In genomic region chr19:5148794-5149190, GRCh38 we compare ENCODE assay signal across 16 cellular contexts.
DNase-seq lines count a peak whose midpoint lies in the region; ATAC-seq and TF ChIP-seq lines count a peak whose summit lies in the region.
"Had no signal": no experiment of that assay in that cellular context is flagged by ENCODE, and none has a peak within 500 bp of the region (broad histone marks: within the 10 kb centered on the region; RNA-seq: fewer than 3 reads in every experiment).

No MANE protein-coding gene starts in this region.

- H3K9me3 Mint-ChIP-seq in osteocyte (ENCODE audit: unreplicated experiment) (no peaks in the 10 kb centered on the region), T-cell (no peaks in the 10 kb centered on the region)
- H3K9me3 Mint-ChIP-seq: activated CD4-positive, alpha-beta memory T cell treated with anti-CD3 and anti-CD28 coated beads, Interleukin-2, amount 10 ng/mL, durations not matched to agents 7 days and 5 days; activated naive CD4-positive, alpha-beta T cell treated with anti-CD3 and anti-CD28 coated beads, Interleukin-2, amount 50 U/mL, for 72 hours; neural progenitor cell; T-helper 1 cell treated with Interleukin-12 subunit alpha and Interleukin-12 subunit beta and Interleukin-4 antibody, amounts not matched to agents 30 μg/mL and 1 μg/mL, for 36 hours had no signal

- no peaks in the 10 kb centered on the region for H3K27me3 Mint-ChIP-seq in osteocyte (ENCODE audit: unreplicated experiment)
- H3K27me3 Mint-ChIP-seq in T-cell, result no peaks in the 10 kb centered on the region
- H3K27me3 Mint-ChIP-seq: activated CD4-positive, alpha-beta memory T cell treated with anti-CD3 and anti-CD28 coated beads, Interleukin-2, amount 10 ng/mL, durations not matched to agents 7 days and 5 days had no signal

- H3K4me1 ChIP-seq in heart left ventricle (peaks cover 0 to under 1% (median 0%) of the 10 kb centered on the region in 12 donors), right cardiac atrium (ENCODE audit: control insufficient read depth, insufficient read depth, low read length) (no peaks in the 10 kb centered on the region), left ventricle myocardium inferior (no peaks in the 10 kb centered on the region)
- H3K4me1 ChIP-seq: SJCRH30, vagina had no signal

- ATAC-seq in heart left ventricle (no peak), right cardiac atrium (no peak), T-cell (replicated peaks in 1 of 4) (no peak)
- ATAC-seq: activated naive CD4-positive, alpha-beta T cell treated with anti-CD3 and anti-CD28 coated beads, Interleukin-2, amount 50 U/mL, for 72 hours had no signal

- H3K4me3 Mint-ChIP-seq in osteocyte (ENCODE audit: unreplicated experiment) (no peak overlapping the region), T-cell (no peak overlapping the region)
- H3K4me3 Mint-ChIP-seq: activated CD4-positive, alpha-beta memory T cell treated with anti-CD3 and anti-CD28 coated beads, Interleukin-2, amount 10 ng/mL, durations not matched to agents 7 days and 5 days; neural progenitor cell; T-helper 1 cell treated with Interleukin-12 subunit alpha and Interleukin-12 subunit beta and Interleukin-4 antibody, amounts not matched to agents 30 μg/mL and 1 μg/mL, for 36 hours had no signal

- H3K4me3 ChIP-seq in heart left ventricle (no peak overlapping the region), right cardiac atrium (ENCODE audit: low read length) (no peak overlapping the region), left ventricle myocardium inferior (no peak overlapping the region)
- H3K4me3 ChIP-seq: neural progenitor cell, SJCRH30, vagina had no signal

- H3K27ac ChIP-seq in heart left ventricle, result no peak overlapping the region
- H3K27ac ChIP-seq in right cardiac atrium (ENCODE audit: low read length), result no peak overlapping the region
- no peak overlapping the region for H3K27ac ChIP-seq in left ventricle myocardium inferior (replicated peaks)
- H3K27ac ChIP-seq: neural progenitor cell, SJCRH30, vagina had no signal

- 91 to 98% (median 93%) methylated on average over 10 to 15 of the region's 15 CpGs for WGBS in heart left ventricle, 4 donors
- 88% methylated on average over 15 of the region's 15 CpGs for WGBS in right cardiac atrium

- H3K27me3 ChIP-seq in heart left ventricle (no peaks in the 10 kb centered on the region), right cardiac atrium (ENCODE audit: control insufficient read depth, insufficient read depth) (no peaks in the 10 kb centered on the region), left ventricle myocardium inferior (ENCODE audit: low read depth) (no peaks in the 10 kb centered on the region)
- H3K27me3 ChIP-seq: neural progenitor cell, SJCRH30, vagina had no signal

- DNase-seq in heart left ventricle (peak in 3 of 5 donors; percentile 16 to 55 (median 22)), right cardiac atrium (no peak), left ventricle myocardium inferior (peak; percentile 13), osteocyte (ENCODE audit: extremely low spot score, unreplicated experiment) (peak; percentile 75), LoVo (ENCODE audit: low spot score) (no peak), NOMO-1 treated with dmso at 0.1 percent for 144 hours (lab: John Stamatoyannopoulos, UW; ENCODE audit: unreplicated experiment) (no peak), T-cell (no peak)
- no peak for DNase-seq in activated effector memory CD4-positive, alpha-beta T cell treated with anti-CD3 and anti-CD28 coated beads, Interleukin-2, amount 50 U/mL, for 16 hours
- DNase-seq: activated CD4-positive, alpha-beta memory T cell treated with anti-CD3 and anti-CD28 coated beads, Interleukin-2, amount 10 ng/mL, durations not matched to agents 7 days and 5 days; activated T-cell treated with anti-CD3 and anti-CD28 coated beads, Interleukin-2, amount 50 U/mL, for 48 hours; NCI-H1436; SJCRH30 had no signal

- H3K9me3 ChIP-seq in heart left ventricle (no peaks in the 10 kb centered on the region), right cardiac atrium (ENCODE audit: control insufficient read depth, low read length) (no peaks in the 10 kb centered on the region), left ventricle myocardium inferior (replicated peaks) (no peaks in the 10 kb centered on the region)
- H3K9me3 ChIP-seq: SJCRH30, vagina had no signal

- no peak for TF ChIP-seq POLR2A in heart left ventricle (IDR thresholded peaks at IDR 0.05)

- H3K36me3 Mint-ChIP-seq in osteocyte (ENCODE audit: unreplicated experiment) (peaks cover 10% of the 10 kb centered on the region), T-cell (peaks cover 30% of the 10 kb centered on the region)

- H3K4me1 Mint-ChIP-seq in osteocyte (ENCODE audit: unreplicated experiment) (peaks cover 10% of the 10 kb centered on the region), T-cell (peaks cover 0 to 2% (median 2%) of the 10 kb centered on the region in 3 donors)
- H3K4me1 Mint-ChIP-seq: activated CD4-positive, alpha-beta memory T cell treated with anti-CD3 and anti-CD28 coated beads, Interleukin-2, amount 10 ng/mL, durations not matched to agents 7 days and 5 days had no signal

- TF ChIP-seq CTCF in heart left ventricle (IDR thresholded peaks at IDR 0.05) (no peak), left ventricle myocardium inferior (IDR thresholded peaks at IDR 0.05; ENCODE audit: borderline replicate concordance) (no peak), osteocyte (IDR thresholded peaks at IDR 0.05) (no peak)

- intact Hi-C loops in heart left ventricle (cut with DNase I), result no loop called here
- intact Hi-C loops in right cardiac atrium (cut with DNase I), result loop anchor here in 1 of 4 donors (10.0 kb wide), 1 partner anchor 104 kb away; no protein-coding TSS in a partner anchor
- intact Hi-C loops in left ventricle myocardium inferior (cut with micrococcal nuclease), result no loop called here

- H3K27ac Mint-ChIP-seq in osteocyte (ENCODE audit: unreplicated experiment) (no peak overlapping the region), T-cell (no peak overlapping the region)
- H3K27ac Mint-ChIP-seq: activated CD4-positive, alpha-beta memory T cell treated with anti-CD3 and anti-CD28 coated beads, Interleukin-2, amount 10 ng/mL, durations not matched to agents 7 days and 5 days; neural progenitor cell; T-helper 1 cell treated with Interleukin-12 subunit alpha and Interleukin-12 subunit beta and Interleukin-4 antibody, amounts not matched to agents 30 μg/mL and 1 μg/mL, for 36 hours had no signal

- CTCF ChIA-PET in T-cell (lab: Charles Lee), result no interaction called here

- H3K36me3 ChIP-seq in heart left ventricle (peaks cover 0 to 80% (median 56%) of the 10 kb centered on the region in 9 donors), left ventricle myocardium inferior (peaks cover 83% of the 10 kb centered on the region)
- H3K36me3 ChIP-seq: neural progenitor cell had no signal

- POLR2A ChIA-PET in T-cell (lab: Charles Lee), result no interaction called here

Comparison
In these comparisons a context has a peak if more than half of its experiments do, and no peak if none do; other contexts are left out.
1. DNase-seq: peak in heart left ventricle (3 of 5), left ventricle myocardium inferior (single experiment) and osteocyte (single experiment); none in right cardiac atrium (0 of 3), LoVo (single experiment), NOMO-1 treated with dmso at 0.1 percent for 144 hours (single experiment), activated effector memory CD4-positive, alpha-beta T cell treated with anti-CD3 and anti-CD28 coated beads, Interleukin-2, amount 50 U/mL, for 16 hours (single experiment) and T-cell (0 of 34).